ENCODE assay signal across 24 cellular contexts in the genomic region with DNA sequence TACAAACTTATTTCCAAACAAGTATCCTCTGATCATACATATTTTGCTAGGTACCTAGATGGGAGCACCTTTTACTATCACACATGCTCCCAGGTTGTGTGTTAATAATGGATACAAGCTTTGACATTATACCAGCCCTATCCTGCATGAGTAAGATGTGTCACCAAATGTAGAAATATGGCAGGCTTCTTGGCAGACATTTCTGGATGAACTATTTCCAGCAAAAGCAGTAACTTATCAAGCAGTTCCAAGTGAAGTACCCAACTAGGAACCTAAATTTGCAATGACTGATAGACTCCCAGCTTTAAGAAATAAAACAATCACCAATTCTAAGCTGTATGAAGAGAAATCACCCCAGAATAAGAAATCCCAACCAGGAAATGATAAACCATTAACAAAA.
"Had no signal": no experiment of that assay in that cellular context is flagged by ENCODE, and none has a peak within 500 bp of the region (broad histone marks: within the 10 kb centered on the region; RNA-seq: fewer than 3 reads in every experiment).

No MANE protein-coding gene starts in this region.

- H3K9me3 Mint-ChIP-seq: central memory CD8-positive, alpha-beta T cell; effector memory CD8-positive, alpha-beta T cell; stimulated activated effector memory CD8-positive, alpha-beta T cell treated with anti-CD3 and anti-CD28 coated beads, Interleukin-12 subunit alpha, Interleukin-12 subunit beta, amount 100 ng/mL, for 72 hours; type B pancreatic cell had no signal

- DNase-seq: cortex of kidney; effector memory CD8-positive, alpha-beta T cell; erythroblast; esophagus squamous epithelium; gastrocnemius medialis; head of caudate nucleus; kidney; lower lobe of right lung; naive thymus-derived CD8-positive, alpha-beta T cell; occipital lobe; stimulated activated CD4-positive, alpha-beta T cell treated with anti-CD3 and anti-CD28 coated beads, Interleukin-12 subunit alpha, Interleukin-12 subunit beta, amount 100 ng/mL, for 4 hours; stimulated activated CD4-positive, alpha-beta T cell treated with anti-CD3 and anti-CD28 coated beads, Interleukin-2, amount 100 ng/mL, for 24 hours; stimulated activated CD4-positive, alpha-beta T cell treated with anti-CD3 and anti-CD28 coated beads, Interleukin-4, amount 100 ng/mL, for 24 hours; stimulated activated naive CD4-positive, alpha-beta T cell treated with Interleukin-2 at 50 U/mL for 16 hours; stomach; substantia nigra; testis; tibial artery had no signal

- H3K27ac Mint-ChIP-seq: effector memory CD8-positive, alpha-beta T cell; naive thymus-derived CD8-positive, alpha-beta T cell; progenitor cell of endocrine pancreas; stimulated activated effector memory CD8-positive, alpha-beta T cell treated with anti-CD3 and anti-CD28 coated beads, Interleukin-12 subunit alpha, Interleukin-12 subunit beta, amount 100 ng/mL, for 72 hours; type B pancreatic cell had no signal

- H2AFZ ChIP-seq: parathyroid adenoma had no signal

- H3K4me1 Mint-ChIP-seq: central memory CD8-positive, alpha-beta T cell; naive thymus-derived CD8-positive, alpha-beta T cell; stimulated activated effector memory CD8-positive, alpha-beta T cell treated with anti-CD3 and anti-CD28 coated beads, Interleukin-12 subunit alpha, Interleukin-12 subunit beta, amount 100 ng/mL, for 72 hours had no signal

- H3K4me3 ChIP-seq: esophagus squamous epithelium, gastrocnemius medialis, lower lobe of right lung, smooth muscle cell, stomach, testis, tibial artery had no signal

- H3K4me3 Mint-ChIP-seq: central memory CD8-positive, alpha-beta T cell; effector memory CD8-positive, alpha-beta T cell; naive thymus-derived CD8-positive, alpha-beta T cell; stimulated activated effector memory CD8-positive, alpha-beta T cell treated with anti-CD3 and anti-CD28 coated beads, Interleukin-12 subunit alpha, Interleukin-12 subunit beta, amount 100 ng/mL, for 72 hours; type B pancreatic cell had no signal

- H3K27ac ChIP-seq: esophagus squamous epithelium, gastrocnemius medialis, lower lobe of right lung, parathyroid adenoma, stomach, testis, tibial artery had no signal

- H3K4me2 ChIP-seq: smooth muscle cell had no signal

- H3K36me3 Mint-ChIP-seq: naive thymus-derived CD8-positive, alpha-beta T cell; stimulated activated effector memory CD8-positive, alpha-beta T cell treated with anti-CD3 and anti-CD28 coated beads, Interleukin-12 subunit alpha, Interleukin-12 subunit beta, amount 100 ng/mL, for 72 hours; type B pancreatic cell had no signal

- H3K4me1 ChIP-seq: esophagus squamous epithelium, parathyroid adenoma had no signal

- H3K27me3 ChIP-seq: esophagus squamous epithelium, gastrocnemius medialis, stomach, testis, tibial artery had no signal

- H3K9ac ChIP-seq: parathyroid adenoma had no signal

- H3K36me3 ChIP-seq: esophagus squamous epithelium, gastrocnemius medialis, lower lobe of right lung, stomach, tibial artery had no signal

- H3K9me3 ChIP-seq: esophagus squamous epithelium, gastrocnemius medialis, lower lobe of right lung, stomach, testis, tibial artery had no signal

- H3K79me2 ChIP-seq: parathyroid adenoma had no signal
